ENCODE assay signal across 31 cellular contexts in genomic region chr9:86679979-86680378, GRCh38.
"Had no signal": no experiment of that assay in that cellular context is flagged by ENCODE, and none has a peak within 500 bp of the region (broad histone marks: within the 10 kb centered on the region; RNA-seq: fewer than 3 reads in every experiment).

No MANE protein-coding gene starts in this region.

- FAIRE-seq: astrocyte, TTC549 had no signal

- H3K9me3 ChIP-seq: adrenal gland, body of pancreas, breast epithelium had no signal

- DNase-seq: activated B cell treated with CpG ODN at 0.5 μM for 24 hours; activated CD4-positive, alpha-beta memory T cell treated with anti-CD3 and anti-CD28 coated beads for 36 hours; activated CD4-positive, alpha-beta T cell treated with anti-CD3 and anti-CD28 coated beads for 4 hours; activated CD4-positive, alpha-beta T cell treated with anti-CD3 and anti-CD28 coated beads, Interleukin-2, amount 10 ng/mL, durations not matched to agents 24 days and 14 days; activated CD4-positive, alpha-beta T cell treated with anti-CD3 and anti-CD28 coated beads, Interleukin-2, amount 50 U/mL, for 1 hour; activated CD4-positive, alpha-beta T cell treated with anti-CD3 and anti-CD28 coated beads, Interleukin-2, amount 50 U/mL, for 4 hours; activated CD4-positive, CD25-positive, alpha-beta regulatory T cell treated with anti-CD3 and anti-CD28 coated beads, Interleukin-2, amount 50 U/mL, for 72 hours; activated CD8-positive, alpha-beta memory T cell treated with anti-CD3 and anti-CD28 coated beads, Interleukin-2, amount 50 U/mL, for 4 hours; activated CD8-positive, alpha-beta T cell treated with anti-CD3 and anti-CD28 coated beads for 36 hours; activated effector memory CD4-positive, alpha-beta T cell treated with anti-CD3 and anti-CD28 coated beads, Interleukin-2, amount 50 U/mL, for 16 hours; activated gamma-delta T cell treated with Interleukin-2 at 50 U/mL for 16 hours; activated naive CD4-positive, alpha-beta T cell; activated naive CD4-positive, alpha-beta T cell treated with anti-CD3 and anti-CD28 coated beads for 36 hours; activated naive CD4-positive, alpha-beta T cell treated with anti-CD3 and anti-CD28 coated beads, Interleukin-2, amount 50 U/mL, for 16 hours; activated naive CD8-positive, alpha-beta T cell treated with anti-CD3 and anti-CD28 coated beads for 36 hours; activated T-cell treated with anti-CD3 and anti-CD28 coated beads for 4 hours; activated T-cell treated with anti-CD3 and anti-CD28 coated beads, Interleukin-2, amount 50 U/mL, for 1 hour; activated T-cell treated with anti-CD3 and anti-CD28 coated beads, Interleukin-2, amount 50 U/mL, for 4 hours; activated T-cell treated with anti-CD3 and anti-CD28 coated beads, Interleukin-2, amount 50 U/mL, for 72 hours; adrenal gland; amniotic stem cell; aorta; body of pancreas; brain microvascular endothelial cell; central memory CD4-positive, alpha-beta T cell; T-helper 17 cell; T-helper 9 cell had no signal

- H3K4me1 ChIP-seq: adrenal gland, breast epithelium had no signal

- H3K27me3 ChIP-seq: adrenal gland, body of pancreas, brain microvascular endothelial cell, breast epithelium had no signal

- H3K27ac ChIP-seq: adrenal gland, body of pancreas, brain microvascular endothelial cell, breast epithelium, VCaP had no signal

- H3K36me3 ChIP-seq: adrenal gland, brain microvascular endothelial cell, breast epithelium had no signal

- H3K4me3 ChIP-seq: adrenal gland, body of pancreas, breast epithelium had no signal
